8 cellular contexts compared by ENCODE assay signal in genomic region chr6:156776841-156777576, GRCh38. TPM values are rescaled to one million over a fixed set of nuclear protein-coding genes. Genes with fewer than 3 reads are reported as not detected.
DNase-seq lines count a peak whose midpoint lies in the region; ATAC-seq, FAIRE-seq and TF ChIP-seq lines count a peak whose summit lies in the region.

Gene ARID1B, plus strand, starts transcription at chr6:156777378. Its CDS starts 303 bp downstream, at chr6:156777681.

- H3K27ac ChIP-seq in pancreas (peak within 1 kb of the TSS; percentile 94 to 99 (median 98)), thymus (ENCODE audit: low read depth) (peak within 1 kb of the TSS; percentile 99)

- peak within 1 kb of the TSS; percentile 98 for H3K27ac Mint-ChIP-seq in activated naive CD4-positive, alpha-beta T cell treated with anti-CD3 and anti-CD28 coated beads, Interleukin-2, amount 50 U/mL, for 24 hours
- peak within 1 kb of the TSS; percentile 100 for H3K27ac Mint-ChIP-seq in glutamatergic neuron (ENCODE audit: unreplicated experiment)

- no peaks in the 10 kb centered on the region for H3K36me3 Mint-ChIP-seq in activated naive CD4-positive, alpha-beta T cell treated with anti-CD3 and anti-CD28 coated beads, Interleukin-2, amount 50 U/mL, for 24 hours
- H3K36me3 Mint-ChIP-seq in glutamatergic neuron (ENCODE audit: unreplicated experiment): peaks cover 4% of the 10 kb centered on the region

- peak; percentile 24 for ATAC-seq in GM21786 (IDR thresholded peaks at IDR 0.05; ENCODE audit: unreplicated experiment)
- peak; percentile 51 to 72 (median 66) for ATAC-seq in pancreas

- H3K4me1 ChIP-seq in pancreas (peaks cover 7 to 22% (median 10%) of the 10 kb centered on the region in 3 donors), thymus (ENCODE audit: control insufficient read depth, insufficient read depth, low read length) (no peaks in the 10 kb centered on the region)

- WGBS in pancreas, 2 donors: 0 to 1% methylated on average over 48 to 65 of the region's 65 CpGs
- WGBS in thymus: under 1% methylated on average over 65 of the region's 65 CpGs

- no peaks in the 10 kb centered on the region for H3K27me3 ChIP-seq in pancreas
- H3K27me3 ChIP-seq in thymus (ENCODE audit: control insufficient read depth, insufficient read depth): no peaks in the 10 kb centered on the region

- peak; percentile 83 for DNase-seq in ELR (ENCODE audit: low read depth)
- peak; percentile 76 for DNase-seq in LHCN-M2 (ENCODE audit: low read depth)
- DNase-seq in SKM-1 (lab: John Stamatoyannopoulos, UW; ENCODE audit: unreplicated experiment): peak; percentile 60
- peak; percentile 90 for DNase-seq in glutamatergic neuron
- peak; percentile 72 to 90 (median 82) for DNase-seq in pancreas

- no peaks in the 10 kb centered on the region for H3K36me3 ChIP-seq in pancreas
- no peaks in the 10 kb centered on the region for H3K36me3 ChIP-seq in thymus (ENCODE audit: control insufficient read depth, insufficient read depth)

- H3K4me3 Mint-ChIP-seq in activated naive CD4-positive, alpha-beta T cell treated with anti-CD3 and anti-CD28 coated beads, Interleukin-2, amount 50 U/mL, for 24 hours: peak within 1 kb of the TSS; percentile 95
- peak within 1 kb of the TSS; percentile 98 for H3K4me3 Mint-ChIP-seq in glutamatergic neuron (ENCODE audit: unreplicated experiment)

- H3K4me1 Mint-ChIP-seq in activated naive CD4-positive, alpha-beta T cell treated with anti-CD3 and anti-CD28 coated beads, Interleukin-2, amount 50 U/mL, for 24 hours: peaks cover 40% of the 10 kb centered on the region
- H3K4me1 Mint-ChIP-seq in glutamatergic neuron (ENCODE audit: low read depth, unreplicated experiment): peaks cover 29% of the 10 kb centered on the region

- FAIRE-seq in pancreas (lab: Jason Lieb, UNC): no peak

- H3K4me3 ChIP-seq in pancreas (peak within 1 kb of the TSS; percentile 46 to 85 (median 74)), thymus (ENCODE audit: low read length) (peak within 1 kb of the TSS; percentile 93)

- intact Hi-C loops in pancreas (cut with DNase I): loop anchor here in 1 of 3 donors (10.0 kb wide), 2 partner anchors 92 to 212 kb away; no protein-coding TSS in a partner anchor

- H3K9me3 ChIP-seq in pancreas: no peaks in the 10 kb centered on the region
- H3K9me3 ChIP-seq in thymus (ENCODE audit: control insufficient read depth): no peaks in the 10 kb centered on the region

- TF ChIP-seq CTCF in glutamatergic neuron (IDR thresholded peaks at IDR 0.05; ENCODE audit: partially characterized antibody, unreplicated experiment) (no peak), pancreas (IDR thresholded peaks at IDR 0.05) (no peak)

- no peaks in the 10 kb centered on the region for H3K27me3 Mint-ChIP-seq in activated naive CD4-positive, alpha-beta T cell treated with anti-CD3 and anti-CD28 coated beads, Interleukin-2, amount 50 U/mL, for 24 hours
- H3K27me3 Mint-ChIP-seq in glutamatergic neuron (ENCODE audit: unreplicated experiment): peaks cover 28% of the 10 kb centered on the region

- H3K9me3 Mint-ChIP-seq in activated naive CD4-positive, alpha-beta T cell treated with anti-CD3 and anti-CD28 coated beads, Interleukin-2, amount 50 U/mL, for 24 hours: no peaks in the 10 kb centered on the region
- H3K9me3 Mint-ChIP-seq in glutamatergic neuron (ENCODE audit: unreplicated experiment): peaks cover 29% of the 10 kb centered on the region

RNA-seq across cellular contexts. Expression of gene ARID1B, which starts in this region (rescaled TPM):
- 13.6 and 19.0 TPM in 2 replicates for total RNA-seq in LHCN-M2 (2014; rRNA removed)
- 12.6 TPM for polyA plus RNA-seq in LHCN-M2 (2012)
- total RNA-seq in glutamatergic neuron (ENCODE audit: unreplicated experiment): 202 TPM
- 10 to 100 TPM; 32.1 to 68.0 (median 43.7) TPM for total RNA-seq in pancreas
- 10 to 100 TPM; 16.2 to 16.4 TPM for polyA plus RNA-seq in pancreas
- polyA plus RNA-seq in thymus: 26.5 TPM

Comparison
In these comparisons a context has a peak if more than half of its experiments do, and no peak if none do; other contexts are left out.
1. Peak in every context shown above with its lines: DNase-seq, ATAC-seq, H3K4me3 ChIP-seq and H3K27ac ChIP-seq.